In the genomic region with DNA sequence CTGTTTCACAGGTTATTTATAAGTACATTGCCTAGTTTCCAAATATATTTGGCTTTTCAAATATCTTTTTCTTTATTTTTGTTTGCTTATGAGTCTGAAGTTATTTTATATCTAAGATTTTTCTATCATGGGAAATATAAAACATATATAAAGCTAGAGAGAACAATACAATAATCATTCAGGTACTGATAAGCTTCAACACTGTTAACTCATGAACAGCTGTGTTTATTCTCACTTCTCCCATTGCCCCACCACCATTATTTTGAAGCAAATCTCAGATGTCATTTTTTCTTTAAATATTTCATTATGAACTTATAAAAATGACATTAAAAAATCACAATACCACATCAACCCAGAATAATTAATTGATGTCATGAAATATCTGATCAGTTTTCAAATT, we compare ENCODE assay signal across 33 cellular contexts.
"Had no signal": no experiment of that assay in that cellular context is flagged by ENCODE, and none has a peak within 500 bp of the region (broad histone marks: within the 10 kb centered on the region; RNA-seq: fewer than 3 reads in every experiment).

No MANE protein-coding gene starts in this region.

- H3K36me3 ChIP-seq: Peyer's patch, SJSA1 had no signal

- DNase-seq: Karpas-422, MM.1S, MV-4-11, NCI-H1092, NCI-H1105 treated with DMSO at 0.1 percent for 48 hours, NCI-H1417, NCI-H1436, NCI-H1694, NCI-H187, NCI-H1930, NCI-H2029 treated with DMSO at 0.1 percent for 48 hours, NCI-H2081 treated with DMSO at 0.1 percent for 48 hours, NCI-H2107, NCI-H2171, NCI-H226, NCI-H446 treated with DMSO at 0.1 percent for 48 hours, NCI-H510A, NCI-H524, NCI-H526, NCI-H69, NCI-H748 treated with DMSO at 0.1 percent for 48 hours, NCI-H82, OCI-M1, PC-3, Peyer's patch, Right ventricle myocardium superior, RPMI8226, SHP77 treated with DMSO at 0.1 percent for 48 hours, SK-N-SH, SW 1271, T-helper 1 cell had no signal

- H3K27me3 ChIP-seq: Peyer's patch, SJSA1 had no signal

- H3K27ac ChIP-seq: KMS-11, Peyer's patch, SJSA1 had no signal

- H3K4me1 ChIP-seq: Peyer's patch, SJSA1 had no signal

- H3K9me3 ChIP-seq: Peyer's patch, SJSA1, SK-N-SH had no signal

- ATAC-seq: PC-3 had no signal

- H3K4me3 ChIP-seq: Peyer's patch, SJSA1 had no signal
